In the genomic region with DNA sequence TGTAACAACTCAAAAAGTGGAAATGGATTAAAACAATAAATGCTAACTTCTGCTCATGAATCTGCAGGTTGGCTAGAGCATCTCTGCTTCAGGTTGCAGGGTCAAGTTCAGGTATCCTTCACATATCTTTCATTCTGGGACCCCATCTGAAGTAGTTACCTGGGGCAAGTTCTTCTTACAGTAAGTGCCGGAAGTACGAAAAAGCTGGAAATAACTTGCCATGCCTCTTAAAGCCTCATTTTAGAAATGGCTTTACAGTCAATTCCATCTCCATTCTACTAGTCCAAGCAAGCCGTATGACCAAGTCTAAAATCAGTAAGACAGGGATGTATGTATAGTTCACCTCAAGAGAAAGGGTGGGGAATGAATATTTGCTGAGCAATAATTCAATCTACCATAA, we compare ENCODE assay signal across 12 cellular contexts.
DNase-seq lines count a peak whose midpoint lies in the region; ATAC-seq and TF ChIP-seq lines count a peak whose summit lies in the region.
"Had no signal": no experiment of that assay in that cellular context is flagged by ENCODE, and none has a peak within 500 bp of the region (broad histone marks: within the 10 kb centered on the region; RNA-seq: fewer than 3 reads in every experiment).

No MANE protein-coding gene starts in this region.

- no peaks in the 10 kb centered on the region for H3K27me3 Mint-ChIP-seq in progenitor cell of endocrine pancreas
- H3K27me3 Mint-ChIP-seq: CD4-positive, alpha-beta memory T cell had no signal

- H3K4me1 ChIP-seq in OCI-LY3 (ENCODE audit: low read length): peaks cover 56% of the 10 kb centered on the region
- H3K4me1 ChIP-seq: breast epithelium had no signal

- no peak for TF ChIP-seq CTCF in GM12864 (IDR thresholded peaks at IDR 0.05; ENCODE audit: low read depth, low read length, missing control alignments)
- no peak for TF ChIP-seq CTCF in OCI-LY3 (IDR thresholded peaks at IDR 0.05; ENCODE audit: low read depth, low read length)
- no peak for TF ChIP-seq CTCF in progenitor cell of endocrine pancreas (IDR thresholded peaks at IDR 0.05; ENCODE audit: unreplicated experiment)
- TF ChIP-seq CTCF in brain microvascular endothelial cell (IDR thresholded peaks at IDR 0.05; ENCODE audit: low read depth, low read length, missing control alignments): no peak

- peak overlapping the region; percentile 87 for H3K27ac ChIP-seq in OCI-LY3 (ENCODE audit: low read length)
- no peak overlapping the region for H3K27ac ChIP-seq in brain microvascular endothelial cell
- H3K27ac ChIP-seq: breast epithelium had no signal

- in situ Hi-C loops in brain microvascular endothelial cell (cut with HindIII; ENCODE audit: low pct_ligation_motif_present, low sequenced_read_pairs): no loop called here

- no peaks in the 10 kb centered on the region for H3K9me3 ChIP-seq in OCI-LY3 (ENCODE audit: insufficient read depth, low read length)
- H3K9me3 ChIP-seq: breast epithelium had no signal

- H3K4me3 Mint-ChIP-seq in progenitor cell of endocrine pancreas (ENCODE audit: low read depth): no peak overlapping the region
- H3K4me3 Mint-ChIP-seq: neural crest cell had no signal

- no peaks in the 10 kb centered on the region for H3K36me3 Mint-ChIP-seq in progenitor cell of endocrine pancreas (ENCODE audit: insufficient read depth)

- H3K4me2 ChIP-seq in OCI-LY3 (ENCODE audit: low read length): peak overlapping the region; percentile 71

- H3K9ac ChIP-seq in OCI-LY3 (ENCODE audit: low read length): peak overlapping the region; percentile 28

- no peaks in the 10 kb centered on the region for H3K9me3 Mint-ChIP-seq in progenitor cell of endocrine pancreas (ENCODE audit: low read depth)
- H3K9me3 Mint-ChIP-seq: CD4-positive, alpha-beta memory T cell; neural crest cell had no signal

- H3K27ac Mint-ChIP-seq in progenitor cell of endocrine pancreas: no peak overlapping the region

- H3K4me3 ChIP-seq in GM12864 (ENCODE audit: low read depth, low read length): peak overlapping the region; percentile 26
- H3K4me3 ChIP-seq in OCI-LY3 (ENCODE audit: low read length): peak overlapping the region; percentile 62
- no peak overlapping the region for H3K4me3 ChIP-seq in brain microvascular endothelial cell (ENCODE audit: low read depth, low read length)
- H3K4me3 ChIP-seq: breast epithelium had no signal

- ATAC-seq in GM21717 (IDR thresholded peaks at IDR 0.05; ENCODE audit: unreplicated experiment): peak; percentile 6
- ATAC-seq in HG03108 (IDR thresholded peaks at IDR 0.05; ENCODE audit: unreplicated experiment): no peak

- peaks cover 17% of the 10 kb centered on the region for H3K36me3 ChIP-seq in OCI-LY3 (replicated peaks; ENCODE audit: low read depth, low read length)
- no peaks in the 10 kb centered on the region for H3K36me3 ChIP-seq in brain microvascular endothelial cell (replicated peaks)
- H3K36me3 ChIP-seq: breast epithelium had no signal

- H2AFZ ChIP-seq in OCI-LY3 (ENCODE audit: low read depth, low read length): no peak overlapping the region

- H3K79me2 ChIP-seq in OCI-LY3 (ENCODE audit: low read length): peaks cover 95% of the 10 kb centered on the region

- H3K27me3 ChIP-seq in OCI-LY3 (ENCODE audit: low read depth, low read length) (no peaks in the 10 kb centered on the region), brain microvascular endothelial cell (replicated peaks) (no peaks in the 10 kb centered on the region)
- H3K27me3 ChIP-seq: breast epithelium had no signal

- DNase-seq in GM12864 (ENCODE audit: low read depth) (no peak), medulla oblongata (ENCODE audit: extremely low spot score) (peak; percentile 7), progenitor cell of endocrine pancreas (ENCODE audit: low spot score, unreplicated experiment) (no peak), SKM-1 (lab: John Stamatoyannopoulos, UW; ENCODE audit: unreplicated experiment) (no peak), brain microvascular endothelial cell (no peak)
- DNase-seq: CD4-positive, alpha-beta memory T cell; islet precursor cell had no signal

- H4K20me1 ChIP-seq in OCI-LY3 (ENCODE audit: insufficient read depth, low read length): peaks cover 78% of the 10 kb centered on the region

- peaks cover 25% of the 10 kb centered on the region for H3K4me1 Mint-ChIP-seq in progenitor cell of endocrine pancreas (ENCODE audit: low read depth)
- H3K4me1 Mint-ChIP-seq: neural crest cell had no signal
